In genomic region chr4:107719211-107719926, GRCh38 we compare ENCODE assay signal across 8 cellular contexts. TPM values are rescaled to one million over a fixed set of nuclear protein-coding genes. Genes with fewer than 3 reads are reported as not detected.
DNase-seq lines count a peak whose midpoint lies in the region; ATAC-seq and TF ChIP-seq lines count a peak whose summit lies in the region.

No MANE protein-coding gene starts in this region.

- H4K20me1 ChIP-seq in GM23338 (replicated peaks; ENCODE audit: insufficient read depth): peaks cover 10% of the 10 kb centered on the region; the same call in 1 of the 2 replicates

- H3K4me1 Mint-ChIP-seq in GM23338: peaks cover 41% of the 10 kb centered on the region
- peaks cover 31% of the 10 kb centered on the region for H3K4me1 Mint-ChIP-seq in activated CD4-positive, alpha-beta memory T cell treated with anti-CD3 and anti-CD28 coated beads, Interleukin-2, amount 10 ng/mL, durations not matched to agents 7 days and 5 days

- H3K79me2 ChIP-seq in GM23338 (replicated peaks; ENCODE audit: insufficient read depth): peaks cover 51% of the 10 kb centered on the region

- peaks cover 43% of the 10 kb centered on the region for H3K4me1 ChIP-seq in GM23338 (ENCODE audit: insufficient read depth)
- H3K4me1 ChIP-seq in neuron (ENCODE audit: insufficient read depth, low read length): peaks cover 19% of the 10 kb centered on the region

- 0 out of 2 replicates have a peak overlapping the region, but pooled peaks have one; percentile 38 for H3K27ac Mint-ChIP-seq in GM23338
- H3K27ac Mint-ChIP-seq in activated CD4-positive, alpha-beta memory T cell treated with anti-CD3 and anti-CD28 coated beads, Interleukin-2, amount 10 ng/mL, durations not matched to agents 7 days and 5 days: peak overlapping the region; percentile 62

- H3K9me3 ChIP-seq in neuron (ENCODE audit: low read length): no peaks in the 10 kb centered on the region

- H3K4me2 ChIP-seq in GM23338: peak overlapping the region; percentile 92

- H2AFZ ChIP-seq in GM23338 (peak overlapping the region; percentile 94), neuron (ENCODE audit: low read depth, low read length) (peak overlapping the region; percentile 91)

- H3K36me3 Mint-ChIP-seq in GM23338 (ENCODE audit: low read depth): no peaks in the 10 kb centered on the region
- H3K36me3 Mint-ChIP-seq in activated CD4-positive, alpha-beta memory T cell treated with anti-CD3 and anti-CD28 coated beads, Interleukin-2, amount 10 ng/mL, durations not matched to agents 7 days and 5 days (ENCODE audit: low read depth): peaks cover 7% of the 10 kb centered on the region

- H3K36me3 ChIP-seq in GM23338 (ENCODE audit: insufficient read depth) (no peaks in the 10 kb centered on the region), neuron (ENCODE audit: insufficient read depth, low read length) (peaks cover 4% of the 10 kb centered on the region)

- peaks cover 9% of the 10 kb centered on the region for H3F3A ChIP-seq in GM23338 (replicated peaks; ENCODE audit: low read depth)

- 0 out of 2 replicates have a peak overlapping the region, but pooled peaks have one; percentile 26 for H3K27ac ChIP-seq in GM23338 (ENCODE audit: low read depth)

- H3K4me3 Mint-ChIP-seq in GM23338: peak overlapping the region; percentile 91
- peak overlapping the region; percentile 80 for H3K4me3 Mint-ChIP-seq in activated CD4-positive, alpha-beta memory T cell treated with anti-CD3 and anti-CD28 coated beads, Interleukin-2, amount 10 ng/mL, durations not matched to agents 7 days and 5 days

- H3K27me3 Mint-ChIP-seq in GM23338 (ENCODE audit: insufficient read depth, low read depth, poor library complexity): peaks cover 12% of the 10 kb centered on the region
- no peaks in the 10 kb centered on the region for H3K27me3 Mint-ChIP-seq in activated CD4-positive, alpha-beta memory T cell treated with anti-CD3 and anti-CD28 coated beads, Interleukin-2, amount 10 ng/mL, durations not matched to agents 7 days and 5 days

- peak overlapping the region; percentile 90 for H3K4me3 ChIP-seq in GM23338
- peak overlapping the region; percentile 90 for H3K4me3 ChIP-seq in fibroblast of the aortic adventitia (ENCODE audit: low read depth, low read length)
- H3K4me3 ChIP-seq in neuron (ENCODE audit: low read length): peak overlapping the region; percentile 89

- POLR2A ChIA-PET in activated CD4-positive, alpha-beta memory T cell treated with anti-CD3 and anti-CD28 coated beads, Interleukin-2, amount 10 ng/mL, durations not matched to agents 7 days and 5 days (lab: Charles Lee): interaction anchor here (1.2 to 1.3 kb wide), 2 partner anchors 10 to 17 kb away, joined by 3 to 6 read pairs; no protein-coding TSS in a partner anchor

- peak; percentile 48 for ATAC-seq in GM23338

- H3K9me2 ChIP-seq in GM23338 (ENCODE audit: insufficient read depth): no peaks in the 10 kb centered on the region

- TF ChIP-seq CTCF in GM23338 (conservative IDR thresholded peaks at IDR 0.05; ENCODE audit: low read depth in 2 of 2): no peak
- TF ChIP-seq CTCF in fibroblast of the aortic adventitia (IDR thresholded peaks at IDR 0.05; ENCODE audit: insufficient read depth, low read length): no peak

- DNase-seq in NCI-H2171 treated with DMSO at 0.1 percent for 48 hours (lab: John Stamatoyannopoulos, UW) (peak; percentile 44), NCI-H2171 (lab: John Stamatoyannopoulos, UW) (no peak), GM23338 (ENCODE audit: low spot score) (peak; percentile 71), LoVo (ENCODE audit: low spot score) (peak; percentile 36), fibroblast of the aortic adventitia (ENCODE audit: low read depth) (peak; percentile 35), NCI-H2196 treated with DMSO at 0.1 percent for 48 hours (lab: John Stamatoyannopoulos, UW; ENCODE audit: unreplicated experiment) (no peak)
- peak; percentile 46 for DNase-seq in activated CD4-positive, alpha-beta memory T cell treated with anti-CD3 and anti-CD28 coated beads, Interleukin-2, amount 10 ng/mL, durations not matched to agents 7 days and 5 days

- H3K27me3 ChIP-seq in GM23338 (ENCODE audit: insufficient read depth) (peaks cover 7% of the 10 kb centered on the region; the same call in 1 of the 2 replicates), neuron (ENCODE audit: insufficient read depth, low read length) (peaks cover 9% of the 10 kb centered on the region)

- CTCF ChIA-PET in activated CD4-positive, alpha-beta memory T cell treated with anti-CD3 and anti-CD28 coated beads, Interleukin-2, amount 10 ng/mL, durations not matched to agents 7 days and 5 days (lab: Charles Lee): interaction anchor here (0.9 to 2.2 kb wide), 6 partner anchors 9 to 299 kb away, joined by 3 to 9 read pairs (median 4); no protein-coding TSS in a partner anchor

- no peaks in the 10 kb centered on the region; the same call in 2 of the 3 replicates for H3K9me3 Mint-ChIP-seq in GM23338
- H3K9me3 Mint-ChIP-seq in activated CD4-positive, alpha-beta memory T cell treated with anti-CD3 and anti-CD28 coated beads, Interleukin-2, amount 10 ng/mL, durations not matched to agents 7 days and 5 days: no peaks in the 10 kb centered on the region

TF ChIP-seq in GM23338, 12 proteins besides CTCF, POLR2A, EP300 and RAD21 (continues in another document):
- no peak for TF ChIP-seq REST (IDR thresholded peaks at IDR 0.05; ENCODE audit: unreplicated experiment)
- TF ChIP-seq NANOG (IDR thresholded peaks at IDR 0.05; ENCODE audit: borderline replicate concordance): no peak

RNA-seq across cellular contexts. Expression of gene PAPSS1, which starts 0.7 kb away (rescaled TPM):
- 79.1 and 85.8 TPM in 2 replicates for total RNA-seq in GM23338 (2014; rRNA removed; shearing (Covaris generic))
- polyA plus RNA-seq in GM23338 (2016; fragmentation: Nextera tagmentation; extraction: Ambion mirVana): 72.0 and 76.6 TPM in 2 replicates
- 10 to 100 TPM; 28.1 to 28.6 TPM for total RNA-seq in activated CD4-positive, alpha-beta memory T cell treated with anti-CD3 and anti-CD28 coated beads, Interleukin-2, amount 10 ng/mL, durations not matched to agents 7 days and 5 days
- 62.0 and 174 TPM in 2 replicates for total RNA-seq in fibroblast of the aortic adventitia (ENCODE audit: low replicate concordance)

Comparison
In these comparisons a context has a peak if more than half of its experiments do, and no peak if none do; other contexts are left out.
1. DNase-seq: peak in NCI-H2171 treated with DMSO at 0.1 percent for 48 hours (single experiment), GM23338 (single experiment), LoVo (single experiment), activated CD4-positive, alpha-beta memory T cell treated with anti-CD3 and anti-CD28 coated beads, Interleukin-2, amount 10 ng/mL, durations not matched to agents 7 days and 5 days (single experiment) and fibroblast of the aortic adventitia (single experiment); none in NCI-H2171 (single experiment) and NCI-H2196 treated with DMSO at 0.1 percent for 48 hours (single experiment).
2. Peak in every context shown above with its lines, with median percentiles within 50 percentile points of each other: H3K4me3 ChIP-seq.